In genomic region chr21:44749116-44749758, GRCh38 we compare ENCODE assay signal across 35 cellular contexts. TPM values are rescaled to one million over a fixed set of nuclear protein-coding genes. Genes with fewer than 3 reads are reported as not detected.
DNase-seq lines count a peak whose midpoint lies in the region; ATAC-seq, FAIRE-seq and TF ChIP-seq lines count a peak whose summit lies in the region.
"Had no signal": no experiment of that assay in that cellular context is flagged by ENCODE, and none has a peak within 500 bp of the region (broad histone marks: within the 10 kb centered on the region; RNA-seq: fewer than 3 reads in every experiment).

No MANE protein-coding gene starts in this region.

- POLR2A ChIA-PET in WTC11 (lab: Charles Lee): interaction anchor here (0.6 to 1.4 kb wide), 4 partner anchors 11 to 41 kb away, joined by 4 read pairs; no protein-coding TSS in a partner anchor

- H2BK120ac ChIP-seq in H9 (ENCODE audit: low read depth, low read length, poor library complexity, severe bottlenecking) (no peak overlapping the region), trophoblast cell (ENCODE audit: insufficient read depth, low read length, poor library complexity) (no peak overlapping the region)

- H3K79me2 ChIP-seq in H9 (ENCODE audit: insufficient read depth, low read length) (no peaks in the 10 kb centered on the region), trophoblast cell (ENCODE audit: control insufficient read depth, insufficient read depth, low read length, poor library complexity) (peaks cover 3% of the 10 kb centered on the region)

- peaks cover 15% of the 10 kb centered on the region for H3K27me3 Mint-ChIP-seq in H9 (ENCODE audit: low read depth)
- H3K27me3 Mint-ChIP-seq in WTC11 (ENCODE audit: low read depth): peaks cover 27% of the 10 kb centered on the region
- H3K27me3 Mint-ChIP-seq in CD14-positive monocyte (ENCODE audit: low read depth in 3 of 3): peaks cover 10 to 38% (median 16%) of the 10 kb centered on the region in 3 donors

- no peak overlapping the region for H3K4ac ChIP-seq in H9 (ENCODE audit: low read depth, low read length)
- H3K4ac ChIP-seq in trophoblast cell (ENCODE audit: low read depth, low read length): no peak overlapping the region

- H3K4me2 ChIP-seq in H9 (ENCODE audit: insufficient read depth, insufficient read length, low read length) (peak overlapping the region; percentile 42), trophoblast cell (ENCODE audit: low read length) (peak overlapping the region; percentile 44)

- no peak overlapping the region for H3K56ac ChIP-seq in H9 (ENCODE audit: insufficient read length, low read depth, low read length)

- H3T11ph ChIP-seq in H9 (ENCODE audit: low read length): no peak overlapping the region

- no peak overlapping the region for H2AK5ac ChIP-seq in H9 (ENCODE audit: insufficient read length, low read length)
- no peak overlapping the region for H2AK5ac ChIP-seq in trophoblast cell (ENCODE audit: low read length)

- no peak for DNase-seq in H9
- DNase-seq in WTC11 (ENCODE audit: low spot score): peak; percentile 38
- no peak for DNase-seq in trophoblast cell
- DNase-seq in CD14-positive monocyte (ENCODE audit: low spot score): no peak
- no peak for DNase-seq in frontal cortex (ENCODE audit: low spot score in 2 of 2)
- DNase-seq in activated gamma-delta T cell (lab: John Stamatoyannopoulos, UW): no peak
- DNase-seq: activated CD8-positive, alpha-beta T cell treated with anti-CD3 and anti-CD28 coated beads for 36 hours; activated naive CD8-positive, alpha-beta T cell treated with anti-CD3 and anti-CD28 coated beads, Interleukin-2, amount 10 ng/mL, durations not matched to agents 7 days and 5 days; DMS153; left cardiac atrium; mammary epithelial cell; MM.1S; NCI-H1105 treated with DMSO at 0.1 percent for 48 hours; NCI-H2029 treated with DMSO at 0.1 percent for 48 hours; NCI-H2227 treated with DMSO at 0.1 percent for 48 hours; NK-92 treated with Interleukin-12 subunit alpha and Interleukin-12 subunit beta, amount 100 ng/mL, for 24 hours; PC-3; stimulated activated CD4-positive, alpha-beta T cell treated with anti-CD3 and anti-CD28 coated beads, Interleukin-12 subunit alpha, Interleukin-12 subunit beta, amount 100 ng/mL, for 4 hours; stimulated activated CD4-positive, alpha-beta T cell treated with anti-CD3 and anti-CD28 coated beads, Interleukin-4, amount 100 ng/mL, for 1 hour; T-helper 17 cell had no signal

- intact Hi-C loops in CD14-positive monocyte (cut with micrococcal nuclease): no loop called here

- H3K4me3 Mint-ChIP-seq in H9: peak overlapping the region; percentile 57 to 77
- H3K4me3 Mint-ChIP-seq in WTC11: peak overlapping the region; percentile 75
- H3K4me3 Mint-ChIP-seq in CD14-positive monocyte: peak overlapping the region in 1 of 2 donors; percentile 42
- H3K4me3 Mint-ChIP-seq: activated CD8-positive, alpha-beta T cell treated with anti-CD3 and anti-CD28 coated beads for 36 hours; activated naive CD8-positive, alpha-beta T cell treated with anti-CD3 and anti-CD28 coated beads, Interleukin-2, amount 10 ng/mL, durations not matched to agents 7 days and 5 days; T-helper 17 cell had no signal

- no peaks in the 10 kb centered on the region for H4K20me1 ChIP-seq in H9 (ENCODE audit: control insufficient read depth, insufficient read depth, insufficient read length)

- H3K36me3 Mint-ChIP-seq in H9 (ENCODE audit: insufficient read depth in 1 of 3, low read depth in 3 of 3): peaks cover 6 to 12% (median 11%) of the 10 kb centered on the region in 3 experiments
- peaks cover 46% of the 10 kb centered on the region for H3K36me3 Mint-ChIP-seq in WTC11
- no peaks in the 10 kb centered on the region for H3K36me3 Mint-ChIP-seq in CD14-positive monocyte
- H3K36me3 Mint-ChIP-seq: activated naive CD8-positive, alpha-beta T cell treated with anti-CD3 and anti-CD28 coated beads, Interleukin-2, amount 10 ng/mL, durations not matched to agents 7 days and 5 days had no signal

- H3K79me1 ChIP-seq in H9 (ENCODE audit: insufficient read depth, low read depth, low read length, poor library complexity, severe bottlenecking) (no peaks in the 10 kb centered on the region), trophoblast cell (ENCODE audit: low read length) (peaks cover 5% of the 10 kb centered on the region)

- H3K23me2 ChIP-seq in H9 (ENCODE audit: insufficient read length, low read depth, low read length, poor library complexity, severe bottlenecking): peaks cover 5% of the 10 kb centered on the region

- H3K27me3 ChIP-seq in H9 (ENCODE audit: insufficient read depth, low read length): no peaks in the 10 kb centered on the region
- no peaks in the 10 kb centered on the region for H3K27me3 ChIP-seq in trophoblast cell (ENCODE audit: insufficient read depth, low read length)
- H3K27me3 ChIP-seq: ascending aorta had no signal

- H3K9me3 ChIP-seq in H9 (ENCODE audit: control insufficient read depth, low read depth, low read length) (peaks cover 6% of the 10 kb centered on the region), iPS-18c (ENCODE audit: control insufficient read depth, insufficient read depth, low read length) (peaks cover 2% of the 10 kb centered on the region), trophoblast cell (ENCODE audit: insufficient read depth, low read depth, low read length) (peaks cover 2% of the 10 kb centered on the region)
- H3K9me3 ChIP-seq: ascending aorta, neutrophil, psoas muscle, tibial artery had no signal

- TF ChIP-seq CTCF in H9 (conservative IDR thresholded peaks at IDR 0.05) (no peak), WTC11 (IDR thresholded peaks at IDR 0.05) (no peak), CD14-positive monocyte (IDR thresholded peaks at IDR 0.05) (no peak)

- H2BK5ac ChIP-seq in H9 (ENCODE audit: insufficient read length, low read length) (no peak overlapping the region), trophoblast cell (ENCODE audit: low read depth, low read length, poor library complexity) (no peak overlapping the region)

- H3K9ac ChIP-seq in H9 (ENCODE audit: extremely low read depth, insufficient read length, low read length) (peak overlapping the region; percentile 4), trophoblast cell (ENCODE audit: low read length) (no peak overlapping the region)

- CTCF ChIA-PET in WTC11 (lab: Charles Lee): interaction anchor here (0.6 to 2.3 kb wide), 17 partner anchors 9 to 264 kb away, joined by 3 to 21 read pairs (median 5); no protein-coding TSS in a partner anchor

- no peak overlapping the region for H2BK15ac ChIP-seq in H9 (ENCODE audit: low read depth, low read length)

- H4K91ac ChIP-seq in H9 (ENCODE audit: insufficient read length, low read depth, low read length) (no peak overlapping the region), trophoblast cell (ENCODE audit: low read depth, low read length) (no peak overlapping the region)

- H3K23ac ChIP-seq in H9 (ENCODE audit: insufficient read length, low read depth, low read length) (no peak overlapping the region), trophoblast cell (ENCODE audit: low read length) (no peak overlapping the region)

- no peak for FAIRE-seq in frontal cortex (lab: Jason Lieb, UNC)
- FAIRE-seq: colon, GM12878, HepG2 had no signal

- H4K5ac ChIP-seq in H9 (ENCODE audit: insufficient read length, low read depth, low read length): no peak overlapping the region

- H2BK12ac ChIP-seq in H9 (ENCODE audit: insufficient read length, low read depth, low read length): no peak overlapping the region
- peak overlapping the region; percentile 27 for H2BK12ac ChIP-seq in trophoblast cell (ENCODE audit: low read length)

- H3K4me1 ChIP-seq in H9 (ENCODE audit: insufficient read depth, low read length) (peaks cover 3% of the 10 kb centered on the region; the same call in 1 of the 2 replicates), trophoblast cell (ENCODE audit: control insufficient read depth in 1 of 2, insufficient read depth in 2 of 2, low read length in 2 of 2) (peaks cover 16 to 18% of the 10 kb centered on the region in 2 experiments)
- H3K4me1 ChIP-seq: ascending aorta, psoas muscle had no signal

- ATAC-seq in WTC11: peak; percentile 27
- ATAC-seq: activated CD4-positive, CD25-positive, alpha-beta regulatory T cell treated with anti-CD3 and anti-CD28 coated beads, Interleukin-2, amount 50 U/mL, for 24 hours; activated CD8-positive, alpha-beta T cell treated with anti-CD3 and anti-CD28 coated beads for 36 hours; GM12878; HepG2; left cardiac atrium; PC-3; psoas muscle; sciatic nerve; T-helper 17 cell had no signal

- H4K8ac ChIP-seq in H9 (replicated peaks; ENCODE audit: insufficient read length, low read depth, low read length) (no peak overlapping the region), trophoblast cell (ENCODE audit: low read depth, low read length) (peak overlapping the region; percentile 39)

- H3K14ac ChIP-seq in H9 (ENCODE audit: insufficient read depth, low read length) (peak overlapping the region; percentile 68), trophoblast cell (ENCODE audit: low read length) (peak overlapping the region; percentile 58)

- H3K27ac ChIP-seq in H9 (ENCODE audit: insufficient read length, low read depth, low read length) (no peak overlapping the region), trophoblast cell (ENCODE audit: low read depth, low read length) (no peak overlapping the region)
- H3K27ac ChIP-seq: ascending aorta, HL-60, neutrophil, psoas muscle, tibial artery had no signal

- H3K27ac Mint-ChIP-seq in H9 (peak overlapping the region in 2 of 3 experiments; percentile 81 to 95; a peak in 4 of 7 replicates), WTC11 (peak overlapping the region; percentile 99), CD14-positive monocyte (no peak overlapping the region)
- H3K27ac Mint-ChIP-seq: activated CD8-positive, alpha-beta T cell treated with anti-CD3 and anti-CD28 coated beads for 36 hours; activated naive CD8-positive, alpha-beta T cell treated with anti-CD3 and anti-CD28 coated beads, Interleukin-2, amount 10 ng/mL, durations not matched to agents 7 days and 5 days; T-helper 17 cell had no signal

- H3K4me1 Mint-ChIP-seq in H9: peaks cover 37 to 46% of the 10 kb centered on the region in 2 experiments
- H3K4me1 Mint-ChIP-seq in WTC11: peaks cover 55% of the 10 kb centered on the region
- H3K4me1 Mint-ChIP-seq in CD14-positive monocyte: peaks cover 8% of the 10 kb centered on the region
- H3K4me1 Mint-ChIP-seq: activated naive CD8-positive, alpha-beta T cell treated with anti-CD3 and anti-CD28 coated beads, Interleukin-2, amount 10 ng/mL, durations not matched to agents 7 days and 5 days; T-helper 17 cell had no signal

- H3K4me3 ChIP-seq in iPS-18c (ENCODE audit: insufficient read depth, low read depth, low read length) (peak overlapping the region; percentile 17), trophoblast cell (ENCODE audit: low read depth, low read length) (no peak overlapping the region)
- H3K4me3 ChIP-seq: ascending aorta, GM12878, psoas muscle, tibial artery had no signal

- peak overlapping the region; percentile 29 for H3K18ac ChIP-seq in H9 (ENCODE audit: insufficient read length, low read depth, low read length)
- H3K18ac ChIP-seq in trophoblast cell (ENCODE audit: low read length): peak overlapping the region; percentile 40

- peak overlapping the region; percentile 20 for H4K12ac ChIP-seq in trophoblast cell (ENCODE audit: low read depth, low read length)

- no peak overlapping the region for H2AFZ ChIP-seq in H9 (ENCODE audit: low read length)
- H2AFZ ChIP-seq in trophoblast cell (ENCODE audit: insufficient read depth, low read length, poor library complexity): peak overlapping the region; percentile 23

- no CpG with 5 or more reads among the region's 26 CpGs for WGBS in H9 (ENCODE audit: extremely low coverage, insufficient read length, low lambda C conversion rate)
- WGBS in trophoblast cell (ENCODE audit: extremely low coverage, insufficient coverage, insufficient read length): no CpG with 5 or more reads among the region's 26 CpGs

- H3K9me3 Mint-ChIP-seq in H9 (peaks cover 21% of the 10 kb centered on the region in 2 experiments), WTC11 (peaks cover 39% of the 10 kb centered on the region), CD14-positive monocyte (peaks cover 0 to 21% (median 5%) of the 10 kb centered on the region in 7 donors)
- H3K9me3 Mint-ChIP-seq: activated CD8-positive, alpha-beta T cell treated with anti-CD3 and anti-CD28 coated beads for 36 hours; activated naive CD8-positive, alpha-beta T cell treated with anti-CD3 and anti-CD28 coated beads, Interleukin-2, amount 10 ng/mL, durations not matched to agents 7 days and 5 days had no signal

- no peak overlapping the region for H2BK20ac ChIP-seq in H9 (ENCODE audit: low read depth, low read length, poor library complexity, severe bottlenecking)

- H3K36me3 ChIP-seq in trophoblast cell (ENCODE audit: control insufficient read depth in 1 of 2, insufficient read depth in 2 of 2, low read length in 2 of 2): no peaks in the 10 kb centered on the region
- H3K36me3 ChIP-seq: ascending aorta, neutrophil, tibial artery had no signal

RNA-seq across cellular contexts. Expression of gene TSPEAR, which starts 37.9 kb away (rescaled TPM):
- total RNA-seq in H9 (2021) (1.2 and 1.3 TPM in 2 replicates), WTC11 (2021) (2.1 to 2.9 TPM (median 2.7 TPM) in 3 replicates), frontal cortex (not detected)
- polyA plus RNA-seq in trophoblast cell (2013): not detected in 2 replicates
- polyA plus RNA-seq in CD14-positive monocyte: not detected
- total RNA-seq: activated CD8-positive, alpha-beta T cell treated with anti-CD3 and anti-CD28 coated beads for 36 hours; activated naive CD8-positive, alpha-beta T cell treated with anti-CD3 and anti-CD28 coated beads, Interleukin-2, amount 10 ng/mL, durations not matched to agents 7 days and 5 days; ascending aorta; fibroblast of lung; GM12878; mammary epithelial cell; psoas muscle; sciatic nerve; T-helper 17 cell had no signal
- polyA plus RNA-seq: AG04450, BJ, fibroblast of lung, GM12878, mammary epithelial cell, psoas muscle had no signal

RNA-seq across cellular contexts. Expression of gene KRTAP10-12, which starts 52.3 kb away (rescaled TPM):
- total RNA-seq in H9 (2021) (not detected in 2 replicates), WTC11 (2021) (not detected in 3 replicates), frontal cortex (not detected)
- not detected in 2 replicates for polyA plus RNA-seq in trophoblast cell (2013)
- not detected for polyA plus RNA-seq in CD14-positive monocyte
- total RNA-seq: activated CD8-positive, alpha-beta T cell treated with anti-CD3 and anti-CD28 coated beads for 36 hours; activated naive CD8-positive, alpha-beta T cell treated with anti-CD3 and anti-CD28 coated beads, Interleukin-2, amount 10 ng/mL, durations not matched to agents 7 days and 5 days; ascending aorta; fibroblast of lung; glomerular endothelial cell; GM12878; HepG2; left cardiac atrium; mammary epithelial cell; PC-3; psoas muscle; sciatic nerve; T-helper 17 cell had no signal
- polyA plus RNA-seq: AG04450, BJ, fibroblast of lung, GM12878, HepG2, mammary epithelial cell, psoas muscle had no signal

RNA-seq across cellular contexts. Expression of gene UBE2G2, which starts 52.4 kb away (rescaled TPM):
- total RNA-seq in H9 (2021): 106 and 121 TPM in 2 replicates
- 109 to 117 TPM (median 113 TPM) in 3 replicates for total RNA-seq in WTC11 (2021)
- 31.5 and 32.1 TPM in 2 replicates for polyA plus RNA-seq in trophoblast cell (2013)
- polyA plus RNA-seq in CD14-positive monocyte: 10 to 100 TPM; 22.5 to 31.0 TPM
- total RNA-seq in frontal cortex: 39.9 TPM

Comparison
In these comparisons a context has a peak if more than half of its experiments do, and no peak if none do; other contexts are left out.
1. H3K27ac Mint-ChIP-seq: peak in H9 (2 of 3) and WTC11 (single experiment); none in CD14-positive monocyte (0 of 7).